14 cellular contexts compared by ENCODE assay signal in genomic region chr12:99959549-99960170, GRCh38. TPM values are rescaled to one million over a fixed set of nuclear protein-coding genes. Genes with fewer than 3 reads are reported as not detected.
A peak's percentile ranks its signal among the peaks of the same experiment; 100 is the strongest.
DNase-seq lines count a peak whose midpoint lies in the region; ATAC-seq and TF ChIP-seq lines count a peak whose summit lies in the region.
"Had no signal": no experiment of that assay in that cellular context is flagged by ENCODE, and none has a peak within 500 bp of the region (broad histone marks: within the 10 kb centered on the region; RNA-seq: fewer than 3 reads in every experiment).

No MANE protein-coding gene starts in this region.

- POLR2A ChIA-PET in activated CD4-positive, alpha-beta memory T cell treated with anti-CD3 and anti-CD28 coated beads for 36 hours (lab: Charles Lee) = no interaction called here

- ATAC-seq in HG03378 (IDR thresholded peaks at IDR 0.05; ENCODE audit: unreplicated experiment) = no peak

- intact Hi-C loops in activated CD4-positive, alpha-beta memory T cell treated with anti-CD3 and anti-CD28 coated beads for 36 hours (cut with micrococcal nuclease) = no loop called here

- no peaks in the 10 kb centered on the region for H3K9me3 ChIP-seq in SJCRH30 (replicated peaks)
- H3K9me3 ChIP-seq: Peyer's patch had no signal

- DNase-seq in NCI-H1092 (lab: John Stamatoyannopoulos, UW) = peak; percentile 32
- peak; percentile 20 to 70 for DNase-seq in SJCRH30
- peak; percentile 29 for DNase-seq in fibroblast of pulmonary artery (ENCODE audit: low read depth)
- DNase-seq in cortex of kidney (lab: John Stamatoyannopoulos, UW) = no peak
- no peak for DNase-seq in activated CD4-positive, alpha-beta memory T cell treated with anti-CD3 and anti-CD28 coated beads for 36 hours
- no peak for DNase-seq in NCI-H774 (lab: John Stamatoyannopoulos, UW)
- DNase-seq: activated naive CD4-positive, alpha-beta T cell treated with anti-CD3 and anti-CD28 coated beads for 36 hours; H9; left cardiac atrium; Peyer's patch; stimulated activated CD4-positive, alpha-beta T cell treated with anti-CD3 and anti-CD28 coated beads, Interleukin-2, amount 100 ng/mL, for 48 hours had no signal

- H3K36me3 Mint-ChIP-seq in activated CD4-positive, alpha-beta memory T cell treated with anti-CD3 and anti-CD28 coated beads for 36 hours = no peaks in the 10 kb centered on the region

- H3K27me3 ChIP-seq in ACC112 (ENCODE audit: insufficient read depth, low read length) (peaks cover 5% of the 10 kb centered on the region; the same call in 1 of the 2 replicates), SJCRH30 (no peaks in the 10 kb centered on the region)
- H3K27me3 ChIP-seq: Peyer's patch had no signal

- H3K27ac Mint-ChIP-seq in activated CD4-positive, alpha-beta memory T cell treated with anti-CD3 and anti-CD28 coated beads for 36 hours = no peak overlapping the region
- H3K27ac Mint-ChIP-seq: activated naive CD4-positive, alpha-beta T cell treated with anti-CD3 and anti-CD28 coated beads for 36 hours; B cell; H9 had no signal

- H3K4me3 Mint-ChIP-seq in activated CD4-positive, alpha-beta memory T cell treated with anti-CD3 and anti-CD28 coated beads for 36 hours = no peak overlapping the region
- H3K4me3 Mint-ChIP-seq: activated naive CD4-positive, alpha-beta T cell treated with anti-CD3 and anti-CD28 coated beads for 36 hours; B cell; H9 had no signal

- peaks cover 11% of the 10 kb centered on the region for H3K4me1 ChIP-seq in ACC112 (ENCODE audit: control insufficient read depth, insufficient read depth, low read length, unreplicated experiment)
- H3K4me1 ChIP-seq in SJCRH30 = peaks cover 19% of the 10 kb centered on the region
- H3K4me1 ChIP-seq: Peyer's patch had no signal

- H3K36me3 ChIP-seq in ACC112 (ENCODE audit: insufficient read depth, low read length) = no peaks in the 10 kb centered on the region
- no peaks in the 10 kb centered on the region for H3K36me3 ChIP-seq in SJCRH30
- H3K36me3 ChIP-seq: Peyer's patch had no signal

- no peaks in the 10 kb centered on the region for H3K9me3 Mint-ChIP-seq in activated CD4-positive, alpha-beta memory T cell treated with anti-CD3 and anti-CD28 coated beads for 36 hours
- H3K9me3 Mint-ChIP-seq: activated naive CD4-positive, alpha-beta T cell treated with anti-CD3 and anti-CD28 coated beads for 36 hours; H9 had no signal

- no peaks in the 10 kb centered on the region for H3K27me3 Mint-ChIP-seq in activated CD4-positive, alpha-beta memory T cell treated with anti-CD3 and anti-CD28 coated beads for 36 hours
- H3K27me3 Mint-ChIP-seq: B cell had no signal

- no peak overlapping the region for H2AFZ ChIP-seq in ACC112 (ENCODE audit: low read length, unreplicated experiment)

- no peaks in the 10 kb centered on the region for H3K4me1 Mint-ChIP-seq in activated CD4-positive, alpha-beta memory T cell treated with anti-CD3 and anti-CD28 coated beads for 36 hours (ENCODE audit: low read depth)
- H3K4me1 Mint-ChIP-seq: B cell had no signal

- no peaks in the 10 kb centered on the region for H3K79me2 ChIP-seq in ACC112 (ENCODE audit: control insufficient read depth, insufficient read depth, low read length, unreplicated experiment)

- no peak for TF ChIP-seq CTCF in fibroblast of pulmonary artery (IDR thresholded peaks at IDR 0.05; ENCODE audit: low read length, missing control alignments)

- CTCF ChIA-PET in activated CD4-positive, alpha-beta memory T cell treated with anti-CD3 and anti-CD28 coated beads for 36 hours (lab: Charles Lee) = no interaction called here

- H3K4me3 ChIP-seq in ACC112 (ENCODE audit: low read depth, low read length) (no peak overlapping the region), SJCRH30 (peak overlapping the region; percentile 34), fibroblast of pulmonary artery (replicated peaks; ENCODE audit: low read depth, low read length) (no peak overlapping the region)
- H3K4me3 ChIP-seq: Peyer's patch had no signal

- H3K27ac ChIP-seq in ACC112 (ENCODE audit: low read depth, low read length) (peak overlapping the region; percentile 65), SJCRH30 (peak overlapping the region; percentile 96)
- H3K27ac ChIP-seq: Peyer's patch had no signal

RNA-seq across cellular contexts. Expression of gene ANKS1B, which starts 25.1 kb away (rescaled TPM):
- 1.4 and 2.4 TPM in 2 replicates for total RNA-seq in SJCRH30 (2014; rRNA removed; shearing (Covaris generic))
- total RNA-seq in activated CD4-positive, alpha-beta memory T cell treated with anti-CD3 and anti-CD28 coated beads for 36 hours = 1 to 10 TPM in 1 of 2 experiments, under 1 TPM in 1; 0.97 to 1.0 TPM
- total RNA-seq: activated naive CD4-positive, alpha-beta T cell treated with anti-CD3 and anti-CD28 coated beads for 36 hours; B cell had no signal

Comparison
In these comparisons a context has a peak if more than half of its experiments do, and no peak if none do; other contexts are left out.
1. DNase-seq: peak in NCI-H1092 (single experiment), SJCRH30 (2 of 2) and fibroblast of pulmonary artery (single experiment); none in cortex of kidney (single experiment), activated CD4-positive, alpha-beta memory T cell treated with anti-CD3 and anti-CD28 coated beads for 36 hours (single experiment) and NCI-H774 (single experiment).